19 cellular contexts compared by ENCODE assay signal in the genomic region with DNA sequence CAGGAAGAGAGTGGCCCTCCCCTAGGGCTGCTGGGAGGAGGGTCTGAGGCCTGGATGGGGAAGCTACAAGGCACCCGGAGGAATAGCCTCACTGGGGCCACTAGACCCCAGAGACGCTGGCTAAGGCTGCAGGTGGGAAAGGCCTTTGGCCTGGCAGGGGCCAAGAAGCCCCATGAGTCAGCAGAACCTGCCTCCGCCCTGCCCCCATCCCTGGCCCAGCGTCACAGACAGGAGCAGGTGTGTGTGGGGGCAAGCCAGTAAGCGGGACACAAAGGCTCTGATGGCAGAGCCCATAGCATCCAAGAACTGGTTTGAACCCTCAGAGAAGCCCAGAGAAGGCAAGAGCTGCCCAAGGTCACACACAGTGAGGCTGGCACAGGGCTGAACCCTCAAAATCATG. TPM values are rescaled to one million over a fixed set of nuclear protein-coding genes. Genes with fewer than 3 reads are reported as not detected.
"Had no signal": no experiment of that assay in that cellular context is flagged by ENCODE, and none has a peak within 500 bp of the region (broad histone marks: within the 10 kb centered on the region; RNA-seq: fewer than 3 reads in every experiment).

No MANE protein-coding gene starts in this region.

RNA-seq across cellular contexts. Expression of a gene that starts 27.0 kb away (rescaled TPM):
- total RNA-seq: activated CD4-positive, alpha-beta memory T cell treated with anti-CD3 and anti-CD28 coated beads for 36 hours; activated CD4-positive, alpha-beta T cell treated with anti-CD3 and anti-CD28 coated beads, Interleukin-2, amount 10 ng/mL, durations not matched to agents 24 days and 14 days; activated CD8-positive, alpha-beta memory T cell treated with anti-CD3 and anti-CD28 coated beads for 36 hours; activated CD8-positive, alpha-beta T cell treated with anti-CD3 and anti-CD28 coated beads for 36 hours; activated naive CD4-positive, alpha-beta T cell treated with anti-CD3 and anti-CD28 coated beads for 36 hours; activated naive CD4-positive, alpha-beta T cell treated with anti-CD3 and anti-CD28 coated beads, Interleukin-2, amount 50 U/mL, for 72 hours; activated naive CD8-positive, alpha-beta T cell treated with anti-CD3 and anti-CD28 coated beads for 36 hours; activated T-cell treated with anti-CD3 and anti-CD28 coated beads, Interleukin-2, amount 50 U/mL, for 4 hours; activated T-cell treated with anti-CD3 and anti-CD28 coated beads, Interleukin-2, amount 50 U/mL, for 72 hours; activated T-helper 1 cell treated with anti-CD3 and anti-CD28 coated beads, Interleukin-12 subunit alpha, Interleukin-12 subunit beta, Interleukin-2, Interleukin-4 antibody, amounts not matched to agents 30 ng/mL and 10 ng/mL and 1 ng/mL, durations not matched to agents 14 hours and 24 hours and 36 hours; activated T-helper 17 cell treated with anti-CD3 and anti-CD28 coated beads, Interleukin-2, amount 50 U/mL, for 72 hours; aorta; astrocyte; body of pancreas; breast epithelium; T-helper 1 cell treated with Interleukin-12 subunit alpha and Interleukin-12 subunit beta and Interleukin-4 antibody, amounts not matched to agents 30 ng/mL and 1 ng/mL, for 36 hours; T-helper 2 cell treated with Interferon-gamma antibody and Interleukin-4, amounts not matched to agents 100 ng/mL and 5 ng/mL, for 36 hours; WTC11 had no signal
- polyA plus RNA-seq: adrenal gland had no signal
